7 cellular contexts compared by ENCODE assay signal in genomic region chrX:13724878-13725277, GRCh38. TPM values are rescaled to one million over a fixed set of nuclear protein-coding genes. Genes with fewer than 3 reads are reported as not detected.
DNase-seq lines count a peak whose midpoint lies in the region; TF ChIP-seq lines count a peak whose summit lies in the region.
"Not testable (repeated sequence)": the region's sequence is repeated elsewhere in the genome, so short reads cannot be mapped to it uniquely, and the experiment has no call there.

No MANE protein-coding gene starts in this region.

- not testable (repeated sequence) for H2AFZ ChIP-seq in mesenchymal stem cell (ENCODE audit: low read depth, low read length)

- POLR2A ChIA-PET in activated CD4-positive, alpha-beta memory T cell treated with anti-CD3 and anti-CD28 coated beads for 36 hours (lab: Charles Lee), result interaction anchor here (0.6 kb wide), 1 partner anchor 733 kb away, joined by 3 read pairs; no protein-coding TSS in a partner anchor

- not testable (repeated sequence) for H4K91ac ChIP-seq in mesenchymal stem cell (ENCODE audit: low read length)

- in situ Hi-C loops in brain microvascular endothelial cell (cut with HindIII; ENCODE audit: low pct_ligation_motif_present, low sequenced_read_pairs), result not testable (repeated sequence)

- H3K4me3 ChIP-seq in brain microvascular endothelial cell (ENCODE audit: low read depth, low read length); mesenchymal stem cell (ENCODE audit: insufficient read depth in 1 of 2, low read depth in 1 of 2, low read length in 2 of 2): not testable (repeated sequence)

- H3K14ac ChIP-seq in mesenchymal stem cell (ENCODE audit: low read length in 2 of 2), result not testable (repeated sequence)

- not testable (repeated sequence) for H3K4ac ChIP-seq in mesenchymal stem cell (ENCODE audit: low read depth in 1 of 2, low read length in 2 of 2)

- not testable (repeated sequence) for H2BK12ac ChIP-seq in mesenchymal stem cell (ENCODE audit: low read length in 2 of 2)

- not testable (repeated sequence) for H2BK120ac ChIP-seq in mesenchymal stem cell (ENCODE audit: low read depth, low read length)

- peaks cover 57% of the 10 kb centered on the region for H3K4me1 Mint-ChIP-seq in activated CD4-positive, alpha-beta memory T cell treated with anti-CD3 and anti-CD28 coated beads for 36 hours (ENCODE audit: low read depth)

- H3K27me3 Mint-ChIP-seq in activated CD4-positive, alpha-beta memory T cell treated with anti-CD3 and anti-CD28 coated beads for 36 hours, result not testable (repeated sequence)

- H3K9me3 ChIP-seq in mesenchymal stem cell (ENCODE audit: control insufficient read depth, low read length), result not testable (repeated sequence)

- not testable (repeated sequence) for H3K36me3 ChIP-seq in brain microvascular endothelial cell (replicated peaks)
- H3K36me3 ChIP-seq in mesenchymal stem cell (ENCODE audit: control insufficient read depth in 1 of 2, insufficient read depth in 2 of 2, low read depth in 1 of 2, low read length in 2 of 2), result peaks cover 4 to 13% of the 10 kb centered on the region in 2 experiments

- H3K27me3 ChIP-seq in brain microvascular endothelial cell (replicated peaks); mesenchymal stem cell (ENCODE audit: control insufficient read depth in 1 of 2, insufficient read depth in 1 of 2, low read length in 2 of 2): not testable (repeated sequence)

- not testable (repeated sequence) for H4K8ac ChIP-seq in mesenchymal stem cell (ENCODE audit: low read length)

- not testable (repeated sequence) for H3K4me1 ChIP-seq in mesenchymal stem cell (ENCODE audit: control insufficient read depth, insufficient read depth, low read depth, low read length)

- WGBS in mesenchymal stem cell, result 54% methylated on average over 5 of the region's 9 CpGs

- H2BK15ac ChIP-seq in mesenchymal stem cell (ENCODE audit: low read depth, poor library complexity, severe bottlenecking), result not testable (repeated sequence)

- not testable (repeated sequence) for H3K79me1 ChIP-seq in mesenchymal stem cell (replicated peaks; ENCODE audit: low read length, poor library complexity, severe bottlenecking)

- H2AK5ac ChIP-seq in mesenchymal stem cell (ENCODE audit: low read length, severe bottlenecking), result not testable (repeated sequence)

- peak overlapping the region; percentile 81 for H3K27ac Mint-ChIP-seq in activated CD4-positive, alpha-beta memory T cell treated with anti-CD3 and anti-CD28 coated beads for 36 hours

- H3K4me2 ChIP-seq in mesenchymal stem cell (ENCODE audit: low read length, poor library complexity, severe bottlenecking), result not testable (repeated sequence)

- not testable (repeated sequence) for H3K4me3 Mint-ChIP-seq in activated CD4-positive, alpha-beta memory T cell treated with anti-CD3 and anti-CD28 coated beads for 36 hours

- peaks cover 54% of the 10 kb centered on the region for H3K36me3 Mint-ChIP-seq in activated CD4-positive, alpha-beta memory T cell treated with anti-CD3 and anti-CD28 coated beads for 36 hours

- H3K9ac ChIP-seq in mesenchymal stem cell (ENCODE audit: low read length), result not testable (repeated sequence)

- H3K23ac ChIP-seq in mesenchymal stem cell (ENCODE audit: low read length in 2 of 2), result not testable (repeated sequence)

- intact Hi-C loops in activated CD4-positive, alpha-beta memory T cell treated with anti-CD3 and anti-CD28 coated beads for 36 hours (cut with micrococcal nuclease), result loop anchor here (1.0 kb wide), 1 partner anchor 9 kb away; the partner anchor contains the start of genes OFD1 and TRAPPC2

- not testable (repeated sequence) for H2BK5ac ChIP-seq in mesenchymal stem cell (ENCODE audit: low read depth, low read length, poor library complexity, severe bottlenecking)

- H3K9me3 Mint-ChIP-seq in activated CD4-positive, alpha-beta memory T cell treated with anti-CD3 and anti-CD28 coated beads for 36 hours, result peaks cover 13% of the 10 kb centered on the region

- DNase-seq in HT-29 (ENCODE audit: low spot score) (peak; percentile 33), T-helper 2 cell (peak; percentile 11 to 87 (median 33)), activated T-helper 1 cell treated with Interleukin-2 at 50 U/mL for 16 hours (ENCODE audit: low read depth) (peak; percentile 23), brain microvascular endothelial cell (peak; percentile 10), mesenchymal stem cell (peak; percentile 24)
- DNase-seq in activated CD4-positive, alpha-beta memory T cell treated with anti-CD3 and anti-CD28 coated beads for 36 hours, result peak; percentile 81
- DNase-seq in stimulated activated CD4-positive, alpha-beta T cell treated with anti-CD3 and anti-CD28 coated beads, Interleukin-4, amount 100 ng/mL, for 1 hour, result peak; percentile 34

- TF ChIP-seq CTCF in brain microvascular endothelial cell (IDR thresholded peaks at IDR 0.05; ENCODE audit: low read depth, low read length, missing control alignments), result not testable (repeated sequence)

- not testable (repeated sequence) for H3K27ac ChIP-seq in brain microvascular endothelial cell; mesenchymal stem cell (ENCODE audit: low read length, poor library complexity, severe bottlenecking)

- H3K18ac ChIP-seq in mesenchymal stem cell (ENCODE audit: low read depth in 1 of 2, low read length in 2 of 2), result not testable (repeated sequence)

- CTCF ChIA-PET in activated CD4-positive, alpha-beta memory T cell treated with anti-CD3 and anti-CD28 coated beads for 36 hours (lab: Charles Lee), result interaction anchor here (0.7 kb wide), 1 partner anchor 10 kb away, joined by 4 read pairs; the partner anchor contains the start of genes OFD1 and TRAPPC2

RNA-seq across cellular contexts. Expression of gene TRAPPC2, which starts 9.5 kb away (rescaled TPM):
- total RNA-seq in HT-29 (2014; rRNA removed; shearing (Covaris generic)), result 6.7 and 8.9 TPM in 2 replicates
- 10 to 100 TPM; 14.1 to 16.1 TPM for total RNA-seq in activated CD4-positive, alpha-beta memory T cell treated with anti-CD3 and anti-CD28 coated beads for 36 hours
- polyA plus RNA-seq in mesenchymal stem cell (2013, experiment 1 of 2), result 6.8 TPM
- polyA plus RNA-seq in mesenchymal stem cell (2013, experiment 2 of 2), result 8.0 TPM

RNA-seq across cellular contexts. Expression of gene OFD1, which starts 9.7 kb away (rescaled TPM):
- 12.0 and 13.8 TPM in 2 replicates for total RNA-seq in HT-29 (2014; rRNA removed; shearing (Covaris generic))
- 10 to 100 TPM; 24.5 to 30.9 TPM for total RNA-seq in activated CD4-positive, alpha-beta memory T cell treated with anti-CD3 and anti-CD28 coated beads for 36 hours
- polyA plus RNA-seq in mesenchymal stem cell (2013, experiment 1 of 2), result 9.2 TPM
- polyA plus RNA-seq in mesenchymal stem cell (2013, experiment 2 of 2), result 7.8 TPM

RNA-seq across cellular contexts. Expression of gene RAB9A, which starts 36.0 kb away (rescaled TPM):
- 4.8 and 5.7 TPM in 2 replicates for total RNA-seq in HT-29 (2014; rRNA removed; shearing (Covaris generic))
- total RNA-seq in activated CD4-positive, alpha-beta memory T cell treated with anti-CD3 and anti-CD28 coated beads for 36 hours, result 10 to 100 TPM; 28.2 to 32.1 TPM
- polyA plus RNA-seq in mesenchymal stem cell (2013, experiment 1 of 2), result 23.9 TPM
- 25.8 TPM for polyA plus RNA-seq in mesenchymal stem cell (2013, experiment 2 of 2)

Comparison
In these comparisons a context has a peak if more than half of its experiments do, and no peak if none do; other contexts are left out.
1. DNase-seq: peak in every context shown above with its lines; median percentile 81 in activated CD4-positive, alpha-beta memory T cell treated with anti-CD3 and anti-CD28 coated beads for 36 hours; 34 in stimulated activated CD4-positive, alpha-beta T cell treated with anti-CD3 and anti-CD28 coated beads, Interleukin-4, amount 100 ng/mL, for 1 hour; 33 in HT-29; 33 in T-helper 2 cell; 24 in mesenchymal stem cell; 23 in activated T-helper 1 cell treated with Interleukin-2 at 50 U/mL for 16 hours; 10 in brain microvascular endothelial cell.